ENCODE assay signal across 8 cellular contexts in genomic region chr9:34652608-34653007, GRCh38. TPM values are rescaled to one million over a fixed set of nuclear protein-coding genes. Genes with fewer than 3 reads are reported as not detected.
DNase-seq lines count a peak whose midpoint lies in the region; ATAC-seq and TF ChIP-seq lines count a peak whose summit lies in the region.

No MANE protein-coding gene starts in this region.

- no peaks in the 10 kb centered on the region for H3K9me3 ChIP-seq in RWPE2 (ENCODE audit: severe bottlenecking)
- no peaks in the 10 kb centered on the region for H3K9me3 ChIP-seq in esophagus squamous epithelium

- intact Hi-C loops in CD14-positive monocyte (cut with micrococcal nuclease) (no loop called here), esophagus squamous epithelium (cut with DNase I) (no loop called here)

- DNase-seq in CD14-positive monocyte (ENCODE audit: low spot score) (no peak), RWPE2 (ENCODE audit: low spot score) (no peak), esophagus squamous epithelium (lab: John Stamatoyannopoulos, UW) (no peak), progenitor cell of endocrine pancreas (ENCODE audit: low spot score, unreplicated experiment) (no peak), cerebellum (ENCODE audit: low spot score) (no peak), islet precursor cell (no peak)

- H3K4me1 ChIP-seq in RWPE2 (ENCODE audit: insufficient read depth, poor library complexity, severe bottlenecking) (peaks cover 4% of the 10 kb centered on the region), esophagus squamous epithelium (peaks cover 37 to 68% (median 52%) of the 10 kb centered on the region in 3 donors)

- TF ChIP-seq POLR2A in esophagus squamous epithelium (IDR thresholded peaks at IDR 0.05): no peak

- H3K27me3 ChIP-seq in RWPE2 (ENCODE audit: insufficient read depth, poor library complexity, severe bottlenecking) (no peaks in the 10 kb centered on the region), esophagus squamous epithelium (no peaks in the 10 kb centered on the region)

- H3K27me3 Mint-ChIP-seq in CD14-positive monocyte (ENCODE audit: low read depth in 3 of 3) (peaks cover 8 to 14% (median 8%) of the 10 kb centered on the region in 3 donors), progenitor cell of endocrine pancreas (no peaks in the 10 kb centered on the region)

- peak overlapping the region; percentile 54 to 72 for H3K4me3 Mint-ChIP-seq in CD14-positive monocyte
- peak overlapping the region; percentile 66 for H3K4me3 Mint-ChIP-seq in progenitor cell of endocrine pancreas (ENCODE audit: low read depth)

- peak overlapping the region in 2 of 7 donors; percentile 1 to 26 for H3K27ac Mint-ChIP-seq in CD14-positive monocyte
- H3K27ac Mint-ChIP-seq in progenitor cell of endocrine pancreas: peak overlapping the region; percentile 51

- H3K36me3 Mint-ChIP-seq in CD14-positive monocyte: peaks cover 34 to 44% of the 10 kb centered on the region in 2 donors
- peaks cover 8% of the 10 kb centered on the region for H3K36me3 Mint-ChIP-seq in progenitor cell of endocrine pancreas (ENCODE audit: insufficient read depth)

- H3K36me3 ChIP-seq in RWPE2 (ENCODE audit: low read depth) (peaks cover 22% of the 10 kb centered on the region; the same call in 1 of the 2 replicates), esophagus squamous epithelium (peaks cover 0 to 27% (median 3%) of the 10 kb centered on the region in 3 donors)

- 22 to 32% methylated on average over 4 of the region's 4 CpGs for WGBS in esophagus squamous epithelium, 2 donors

- no peak for TF ChIP-seq CTCF in CD14-positive monocyte (IDR thresholded peaks at IDR 0.05)
- no peak for TF ChIP-seq CTCF in RWPE2 (IDR thresholded peaks at IDR 0.05; ENCODE audit: poor library complexity, severe bottlenecking)
- no peak for TF ChIP-seq CTCF in esophagus squamous epithelium (IDR thresholded peaks at IDR 0.05)
- no peak for TF ChIP-seq CTCF in progenitor cell of endocrine pancreas (IDR thresholded peaks at IDR 0.05; ENCODE audit: unreplicated experiment)

- H3K4me3 ChIP-seq in RWPE2 (ENCODE audit: severe bottlenecking) (peak overlapping the region; percentile 32), esophagus squamous epithelium (peak overlapping the region; percentile 18 to 63 (median 37))

- peaks cover 0 to 4% (median 0%) of the 10 kb centered on the region in 7 donors for H3K9me3 Mint-ChIP-seq in CD14-positive monocyte
- no peaks in the 10 kb centered on the region for H3K9me3 Mint-ChIP-seq in progenitor cell of endocrine pancreas (ENCODE audit: low read depth)

- peaks cover 31% of the 10 kb centered on the region for H3K4me1 Mint-ChIP-seq in CD14-positive monocyte
- H3K4me1 Mint-ChIP-seq in progenitor cell of endocrine pancreas (ENCODE audit: low read depth): peaks cover 34% of the 10 kb centered on the region

- H3K27ac ChIP-seq in RWPE2 (ENCODE audit: poor library complexity, severe bottlenecking) (peak overlapping the region; percentile 70), esophagus squamous epithelium (peak overlapping the region; percentile 54 to 88 (median 84))

- ATAC-seq in RWPE2 (ENCODE audit: low read depth) (no peak), GM19452 (IDR thresholded peaks at IDR 0.05; ENCODE audit: unreplicated experiment) (no peak), HG03520 (IDR thresholded peaks at IDR 0.05; ENCODE audit: unreplicated experiment) (no peak)

RNA-seq across cellular contexts. Expression of gene IL11RA, which starts 0.6 kb away (rescaled TPM):
- 1 to 10 TPM; 2.8 to 4.1 TPM for polyA plus RNA-seq in CD14-positive monocyte
- 10 to 100 TPM in 2 of 4 donors, 1 to 10 TPM in 2; 2.5 to 18.7 (median 9.3) TPM for total RNA-seq in esophagus squamous epithelium
- 27.5 and 27.8 TPM in 2 replicates for total RNA-seq in progenitor cell of endocrine pancreas
- 16.1 TPM for total RNA-seq in cerebellum

RNA-seq across cellular contexts. Expression of gene GALT, which starts 6.1 kb away (rescaled TPM):
- 10 to 100 TPM; 25.6 to 26.9 TPM for polyA plus RNA-seq in CD14-positive monocyte
- total RNA-seq in esophagus squamous epithelium (10 to 100 TPM; 10.3 to 28.4 (median 14.1) TPM), progenitor cell of endocrine pancreas (82.5 and 85.6 TPM in 2 replicates), cerebellum (59.7 TPM)

RNA-seq across cellular contexts. Expression of gene CCL27, which starts 9.8 kb away (rescaled TPM):
- not detected for polyA plus RNA-seq in CD14-positive monocyte
- not detected for total RNA-seq in esophagus squamous epithelium
- 0.67 and 1.6 TPM in 2 replicates for total RNA-seq in progenitor cell of endocrine pancreas
- total RNA-seq in cerebellum: not detected

RNA-seq across cellular contexts. Expression of gene SIGMAR1, which starts 15.0 kb away (rescaled TPM):
- polyA plus RNA-seq in CD14-positive monocyte: 10 to 100 TPM; 49.5 to 59.6 TPM
- total RNA-seq in esophagus squamous epithelium (100 to 1,000 TPM in 1 of 4 donors, 10 to 100 TPM in 3; 77.4 to 112 (median 88.7) TPM), progenitor cell of endocrine pancreas (62.1 and 64.6 TPM in 2 replicates), cerebellum (24.3 TPM)

RNA-seq across cellular contexts. Expression of gene ARID3C, which starts 23.7 kb away (rescaled TPM):
- not detected for polyA plus RNA-seq in CD14-positive monocyte
- not detected for total RNA-seq in esophagus squamous epithelium
- total RNA-seq in progenitor cell of endocrine pancreas: 8.5 and 12.0 TPM in 2 replicates
- total RNA-seq in cerebellum: 0.45 TPM
